ENCODE assay signal across 29 cellular contexts in the genomic region with DNA sequence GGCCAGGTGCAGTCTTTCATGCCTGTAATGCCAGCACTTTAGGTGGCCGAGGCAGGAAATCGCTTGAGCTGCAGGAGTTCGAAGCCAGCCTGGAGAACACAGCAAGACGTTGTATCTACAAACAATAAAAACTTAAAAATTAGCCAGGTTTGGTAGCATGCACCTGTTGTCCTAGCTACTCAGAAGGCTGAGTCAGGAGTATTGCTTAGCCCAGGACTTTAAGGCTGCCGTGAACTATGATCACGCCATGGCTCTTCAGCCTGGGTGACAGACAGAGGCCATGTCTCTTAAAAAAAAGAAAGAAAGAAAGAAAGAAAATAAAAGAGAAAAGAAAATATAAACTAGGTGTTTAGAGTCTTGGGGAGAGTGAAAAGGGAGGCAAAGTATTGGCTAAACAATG.
A peak's percentile ranks its signal among the peaks of the same experiment; 100 is the strongest.
DNase-seq lines count a peak whose midpoint lies in the region; ATAC-seq, FAIRE-seq and TF ChIP-seq lines count a peak whose summit lies in the region.
"Had no signal": no experiment of that assay in that cellular context is flagged by ENCODE, and none has a peak within 500 bp of the region (broad histone marks: within the 10 kb centered on the region; RNA-seq: fewer than 3 reads in every experiment).

No MANE protein-coding gene starts in this region.

- H3K9ac ChIP-seq in kidney (ENCODE audit: low read length in 2 of 2), result no peak overlapping the region

- TF ChIP-seq CTCF in chondrocyte (IDR thresholded peaks at IDR 0.05), result no peak
- no peak for TF ChIP-seq CTCF in mucosa of descending colon (IDR thresholded peaks at IDR 0.05)
- TF ChIP-seq CTCF in kidney (IDR thresholded peaks at IDR 0.05; ENCODE audit: borderline replicate concordance, extremely low read depth, insufficient read depth), result no peak

- H3K4me1 ChIP-seq in mucosa of descending colon (ENCODE audit: low read depth), result peaks cover 26% of the 10 kb centered on the region
- peaks cover 0 to 4% of the 10 kb centered on the region in 2 donors for H3K4me1 ChIP-seq in kidney (ENCODE audit: control insufficient read depth in 1 of 2, insufficient read depth in 1 of 2, low read depth in 1 of 2, low read length in 2 of 2)

- no peak for FAIRE-seq in kidney (lab: Jason Lieb, UNC)
- FAIRE-seq: GM12891 had no signal

- H3K4me3 ChIP-seq in mucosa of descending colon, result no peak overlapping the region
- H3K4me3 ChIP-seq in kidney (ENCODE audit: low read length in 2 of 2), result no peak overlapping the region
- H3K4me3 ChIP-seq: PC-9, SK-N-MC had no signal

- H3K36me3 Mint-ChIP-seq in chondrocyte (ENCODE audit: low read depth), result peaks cover 4% of the 10 kb centered on the region
- H3K36me3 Mint-ChIP-seq: CD8-positive, alpha-beta T cell had no signal

- H3K9me3 ChIP-seq in mucosa of descending colon (no peaks in the 10 kb centered on the region), kidney (ENCODE audit: control insufficient read depth in 1 of 2, low read length in 2 of 2) (no peaks in the 10 kb centered on the region)

- no peaks in the 10 kb centered on the region for H3K27me3 Mint-ChIP-seq in chondrocyte (ENCODE audit: low read depth)
- H3K27me3 Mint-ChIP-seq: B cell had no signal

- intact Hi-C loops in mucosa of descending colon (cut with DNase I, micrococcal nuclease) (no loop called here), kidney (cut with DNase I) (no loop called here)

- DNase-seq in NCI-H69 (lab: John Stamatoyannopoulos, UW) (peak; percentile 6), chondrocyte (ENCODE audit: low spot score) (no peak), mucosa of descending colon (peak in 1 of 3 donors; percentile 40), NCI-H2227 treated with DMSO at 0.1 percent for 48 hours (lab: John Stamatoyannopoulos, UW) (no peak), dermis blood vessel endothelial cell (no peak), kidney (no peak), COLO668 (lab: John Stamatoyannopoulos, UW; ENCODE audit: unreplicated experiment) (no peak)
- DNase-seq: CD8-positive, alpha-beta T cell; DMS79 treated with DMSO at 0.1 percent for 48 hours; GF-D8; GOT3; HCEC 1CT; NCI-H1092; NCI-H1417 treated with DMSO at 0.1 percent for 48 hours; NCI-H1694 treated with DMSO at 0.1 percent for 48 hours; NCI-H2081; NCI-H2171 treated with DMSO at 0.1 percent for 48 hours; NCI-H524 treated with DMSO at 0.1 percent for 48 hours; NCI-H82; NK-92 treated with Interleukin-12 subunit alpha and Interleukin-12 subunit beta, amount 100 ng/mL, for 24 hours; PC-9; SHP77; SW 1271 had no signal

- ATAC-seq in mucosa of descending colon, result peak; percentile 71
- ATAC-seq: CD8-positive, alpha-beta T cell had no signal

- H3K4me1 Mint-ChIP-seq in chondrocyte (ENCODE audit: low read depth), result peaks cover 53% of the 10 kb centered on the region
- H3K4me1 Mint-ChIP-seq: B cell had no signal

- H3K4me3 Mint-ChIP-seq in chondrocyte (ENCODE audit: unreplicated experiment), result no peak overlapping the region
- H3K4me3 Mint-ChIP-seq: B cell; CD8-positive, alpha-beta T cell had no signal

- H3K27ac Mint-ChIP-seq in chondrocyte (ENCODE audit: unreplicated experiment), result peak overlapping the region; percentile 36
- H3K27ac Mint-ChIP-seq: B cell; CD8-positive, alpha-beta T cell had no signal

- H3K27ac ChIP-seq in kidney (ENCODE audit: low read depth in 2 of 2, low read length in 2 of 2), result no peak overlapping the region
- H3K27ac ChIP-seq: C4-2B, HL-60, PC-9, RWPE1, SK-N-MC had no signal

- H3K9me3 Mint-ChIP-seq in chondrocyte (ENCODE audit: low read depth), result peaks cover 21% of the 10 kb centered on the region

- H3K36me3 ChIP-seq in mucosa of descending colon (ENCODE audit: low read depth) (no peaks in the 10 kb centered on the region), kidney (ENCODE audit: control insufficient read depth in 1 of 2, insufficient read depth in 2 of 2, low read length in 2 of 2) (no peaks in the 10 kb centered on the region)
